Comparison of ENCODE assay signal across 9 cellular contexts in the genomic region with DNA sequence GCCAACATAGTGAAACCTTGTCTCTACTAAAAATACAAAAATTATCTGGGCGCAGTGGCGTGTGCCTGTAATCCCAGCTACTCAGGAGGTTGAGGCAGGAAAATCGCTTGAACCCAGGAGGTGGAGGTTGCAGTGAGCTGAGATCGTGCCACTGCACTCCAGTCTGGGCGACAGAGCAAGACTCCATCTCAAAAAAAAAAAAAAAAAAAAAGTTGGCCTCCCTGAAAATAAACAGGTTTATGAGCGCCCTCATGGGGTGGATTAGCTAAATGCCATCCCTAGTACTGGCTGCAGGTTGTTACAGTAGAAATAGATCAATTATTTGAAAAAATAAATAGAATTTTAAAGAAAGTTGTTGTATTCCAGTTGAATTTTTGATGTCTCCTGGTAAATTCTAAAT. TPM values are rescaled to one million over a fixed set of nuclear protein-coding genes. Genes with fewer than 3 reads are reported as not detected.
DNase-seq lines count a peak whose midpoint lies in the region; TF ChIP-seq lines count a peak whose summit lies in the region.
"Not testable (repeated sequence)": the region's sequence is repeated elsewhere in the genome, so short reads cannot be mapped to it uniquely, and the experiment has no call there.
"Had no signal": no experiment of that assay in that cellular context is flagged by ENCODE, and none has a peak within 500 bp of the region (broad histone marks: within the 10 kb centered on the region; RNA-seq: fewer than 3 reads in every experiment).

No MANE protein-coding gene starts in this region.

- not testable (repeated sequence) for H3K36me3 ChIP-seq in neural cell (ENCODE audit: insufficient read depth, low read length)

- TF ChIP-seq CTCF in VCaP (conservative IDR thresholded peaks at IDR 0.05) (peak; percentile 63), astrocyte of the cerebellum (IDR thresholded peaks at IDR 0.05; ENCODE audit: low read depth, low read length, missing control alignments) (peak; percentile 38), glutamatergic neuron (IDR thresholded peaks at IDR 0.05; ENCODE audit: partially characterized antibody, unreplicated experiment) (peak; percentile 47), neural cell (IDR thresholded peaks at IDR 0.05; ENCODE audit: poor library complexity, severe bottlenecking) (peak; percentile 32), type B pancreatic cell (conservative IDR thresholded peaks at IDR 0.05) (peak; percentile 73)

- H3F3A ChIP-seq in neural cell (ENCODE audit: insufficient read depth, low read length, poor library complexity, severe bottlenecking), result not testable (repeated sequence)

- not testable (repeated sequence) for H3K9ac ChIP-seq in neural cell (ENCODE audit: low read length)

- not testable (repeated sequence) for H3K4me3 Mint-ChIP-seq in glutamatergic neuron (ENCODE audit: unreplicated experiment); type B pancreatic cell

- TF ChIP-seq RAD21 in Ishikawa (IDR thresholded peaks at IDR 0.05; ENCODE audit: low read depth) (peak; percentile 62), neural cell (conservative IDR thresholded peaks at IDR 0.05) (peak; percentile 27)

- H3K4me3 ChIP-seq in astrocyte of the cerebellum (ENCODE audit: low read depth, low read length); neural cell (ENCODE audit: low read length): not testable (repeated sequence)

- H3K27me3 Mint-ChIP-seq in glutamatergic neuron (ENCODE audit: unreplicated experiment); type B pancreatic cell: not testable (repeated sequence)

- H3K4me2 ChIP-seq in neural cell (ENCODE audit: low read length), result not testable (repeated sequence)

- H3K9me2 ChIP-seq in neural cell (ENCODE audit: insufficient read depth, low read length), result not testable (repeated sequence)

- H3K27ac Mint-ChIP-seq in glutamatergic neuron (ENCODE audit: unreplicated experiment); type B pancreatic cell: not testable (repeated sequence)

- not testable (repeated sequence) for H3K4me1 Mint-ChIP-seq in glutamatergic neuron (ENCODE audit: low read depth, unreplicated experiment); type B pancreatic cell (ENCODE audit: unreplicated experiment)

- not testable (repeated sequence) for H3K27me3 ChIP-seq in neural cell (ENCODE audit: insufficient read depth, low read depth, low read length)

- not testable (repeated sequence) for H3K27ac ChIP-seq in VCaP; neural cell (ENCODE audit: low read length)

- not testable (repeated sequence) for TF ChIP-seq EP300 in Ishikawa (IDR thresholded peaks at IDR 0.05; ENCODE audit: borderline replicate concordance); neural cell (conservative IDR thresholded peaks at IDR 0.05; ENCODE audit: poor library complexity, severe bottlenecking)

- H4K20me1 ChIP-seq in neural cell (ENCODE audit: insufficient read depth), result not testable (repeated sequence)

- H3K36me3 Mint-ChIP-seq in glutamatergic neuron (ENCODE audit: unreplicated experiment); type B pancreatic cell: not testable (repeated sequence)

- not testable (repeated sequence) for H3K79me2 ChIP-seq in neural cell (replicated peaks; ENCODE audit: insufficient read depth, low read length)

- H3K9me3 ChIP-seq in neural cell (ENCODE audit: low read length), result not testable (repeated sequence)

- not testable (repeated sequence) for H3K9me3 Mint-ChIP-seq in glutamatergic neuron (ENCODE audit: unreplicated experiment); type B pancreatic cell

- DNase-seq in Daoy (ENCODE audit: low read depth), result peak; percentile 46
- peak; percentile 86 for DNase-seq in NCI-H82 (lab: John Stamatoyannopoulos, UW)
- DNase-seq in astrocyte of the cerebellum (ENCODE audit: low read depth); type B pancreatic cell (ENCODE audit: extremely low spot score, unreplicated experiment): not testable (repeated sequence)
- DNase-seq in glutamatergic neuron, result peak; percentile 70

- not testable (repeated sequence) for H2AFZ ChIP-seq in neural cell (ENCODE audit: low read depth, low read length)

- in situ Hi-C loops in astrocyte of the cerebellum (cut with HindIII; ENCODE audit: low sequenced_read_pairs), result not testable (repeated sequence)

RNA-seq across cellular contexts. Expression of a gene that starts 20.9 kb away (rescaled TPM):
- 52.7 and 76.9 TPM in 2 replicates for total RNA-seq in Daoy (2014; rRNA removed; shearing (Covaris generic))
- total RNA-seq in glutamatergic neuron (ENCODE audit: unreplicated experiment) (61.0 TPM), type B pancreatic cell (ENCODE audit: low replicate concordance) (47.1 and 59.3 TPM in 2 replicates)
- polyA plus RNA-seq in neural cell, result 78.3 and 100 TPM in 2 replicates
- polyA minus RNA-seq in neural cell, result 53.6 and 56.7 TPM in 2 replicates

RNA-seq across cellular contexts. Expression of a gene that starts 21.7 kb away (rescaled TPM):
- total RNA-seq in Daoy (2014; rRNA removed; shearing (Covaris generic)), result not detected in 2 replicates
- total RNA-seq in glutamatergic neuron (ENCODE audit: unreplicated experiment) (not detected), type B pancreatic cell (ENCODE audit: low replicate concordance) (7.0 TPM in 1 of 2 replicates, not detected in the other)
- 1.9 TPM in 1 of 2 replicates, not detected in the other for polyA plus RNA-seq in neural cell
- 1.0 TPM in 1 of 2 replicates, not detected in the other for polyA minus RNA-seq in neural cell
- total RNA-seq: activated CD8-positive, alpha-beta memory T cell treated with anti-CD3 and anti-CD28 coated beads for 36 hours had no signal
